ENCODE assay signal across 8 cellular contexts in the genomic region with DNA sequence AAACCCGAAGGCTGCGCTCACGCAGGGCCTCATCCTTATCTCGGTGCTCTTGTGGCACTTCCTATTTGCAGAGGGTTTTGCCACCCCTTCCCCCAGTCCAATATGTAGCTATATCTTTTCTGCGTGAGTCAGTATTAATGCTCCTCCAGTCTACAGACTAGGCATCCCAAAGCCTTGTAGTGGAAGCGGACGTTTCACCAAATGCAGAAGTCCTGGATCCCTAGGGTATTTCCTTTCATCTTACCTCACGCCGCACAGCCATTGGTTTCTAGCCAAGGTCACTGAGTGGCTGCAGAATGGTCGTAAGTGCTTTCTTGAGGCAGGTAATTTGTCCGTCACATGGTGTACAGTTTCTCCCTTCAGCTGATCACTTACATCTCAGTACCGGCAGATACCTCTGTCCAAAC. TPM values are rescaled to one million over a fixed set of nuclear protein-coding genes. Genes with fewer than 3 reads are reported as not detected.
DNase-seq lines count a peak whose midpoint lies in the region; ATAC-seq and TF ChIP-seq lines count a peak whose summit lies in the region.
"Not testable (repeated sequence)": the region's sequence is repeated elsewhere in the genome, so short reads cannot be mapped to it uniquely, and the experiment has no call there.

No MANE protein-coding gene starts in this region.

- intact Hi-C loops in activated B cell treated with CpG ODN at 0.5 μM for 24 hours (cut with micrococcal nuclease): loop anchor here (1.0 to 5.0 kb wide), 5 partner anchors 29 to 562 kb away; partner anchors contain the start of genes CCNDBP1, ELL3, MFAP1 and SERF2
- intact Hi-C loops in dendritic cell treated with granulocyte-macrophage colony-stimulating factor and Interleukin-4, amounts not matched to agents 40 ng/mL and 50 ng/mL, for 4 days (cut with micrococcal nuclease): not testable (repeated sequence)

- peaks cover 28% of the 10 kb centered on the region for H3K79me2 ChIP-seq in parathyroid adenoma

- ATAC-seq in GM19023 (IDR thresholded peaks at IDR 0.05; ENCODE audit: unreplicated experiment): peak; percentile 11
- ATAC-seq in HG03066 (IDR thresholded peaks at IDR 0.05; ENCODE audit: low read depth, unreplicated experiment): peak; percentile 7
- peak; percentile 12 for ATAC-seq in activated B cell treated with CpG ODN at 0.5 μM for 24 hours (ENCODE audit: low read depth)

- CTCF ChIA-PET in activated B cell treated with CpG ODN at 0.5 μM for 24 hours (lab: Charles Lee): interaction anchor here (1.5 to 1.6 kb wide), 2 partner anchors 24 to 30 kb away, joined by 5 read pairs; partner anchors contain the start of gene ELL3

- peak overlapping the region; percentile 78 for H2AFZ ChIP-seq in parathyroid adenoma

- not testable (repeated sequence) for H3K27me3 Mint-ChIP-seq in activated B cell treated with CpG ODN at 0.5 μM for 24 hours; dendritic cell treated with granulocyte-macrophage colony-stimulating factor and Interleukin-4, amounts not matched to agents 40 ng/mL and 50 ng/mL, for 4 days

- DNase-seq in A172 (ENCODE audit: low spot score) (peak; percentile 38), NCI-H526 (lab: John Stamatoyannopoulos, UW) (peak; percentile 27 to 52), iPS-NIHi11 (ENCODE audit: low spot score) (peak; percentile 11)
- DNase-seq in activated B cell treated with CpG ODN at 0.5 μM for 24 hours: not testable (repeated sequence)

- H3K9me3 Mint-ChIP-seq in activated B cell treated with CpG ODN at 0.5 μM for 24 hours; dendritic cell treated with granulocyte-macrophage colony-stimulating factor and Interleukin-4, amounts not matched to agents 40 ng/mL and 50 ng/mL, for 4 days: not testable (repeated sequence)

- H3K4me1 ChIP-seq in parathyroid adenoma: not testable (repeated sequence)

- H3K27ac ChIP-seq in parathyroid adenoma: peak overlapping the region; percentile 84

- H3K9me3 ChIP-seq in parathyroid adenoma (ENCODE audit: control insufficient read depth, low read length): not testable (repeated sequence)

- H3K4me3 Mint-ChIP-seq in activated B cell treated with CpG ODN at 0.5 μM for 24 hours: peak overlapping the region; percentile 94
- H3K4me3 Mint-ChIP-seq in dendritic cell treated with granulocyte-macrophage colony-stimulating factor and Interleukin-4, amounts not matched to agents 40 ng/mL and 50 ng/mL, for 4 days: peak overlapping the region; percentile 89

- peak overlapping the region; percentile 97 for H3K27ac Mint-ChIP-seq in activated B cell treated with CpG ODN at 0.5 μM for 24 hours
- peak overlapping the region; percentile 99 for H3K27ac Mint-ChIP-seq in dendritic cell treated with granulocyte-macrophage colony-stimulating factor and Interleukin-4, amounts not matched to agents 40 ng/mL and 50 ng/mL, for 4 days

- H3K9ac ChIP-seq in parathyroid adenoma: not testable (repeated sequence)

- peak overlapping the region; percentile 77 for H3K4me3 ChIP-seq in parathyroid adenoma (ENCODE audit: low read depth, low read length)

- H3K36me3 Mint-ChIP-seq in activated B cell treated with CpG ODN at 0.5 μM for 24 hours (ENCODE audit: low read depth): peaks cover 24% of the 10 kb centered on the region
- H3K36me3 Mint-ChIP-seq in dendritic cell treated with granulocyte-macrophage colony-stimulating factor and Interleukin-4, amounts not matched to agents 40 ng/mL and 50 ng/mL, for 4 days (ENCODE audit: low read depth): peaks cover 51% of the 10 kb centered on the region

- H3K4me2 ChIP-seq in parathyroid adenoma (ENCODE audit: low read length): peak overlapping the region; percentile 72

- not testable (repeated sequence) for H3K36me3 ChIP-seq in parathyroid adenoma (ENCODE audit: control insufficient read depth, insufficient read depth, low read length)

- not testable (repeated sequence) for H3K27me3 ChIP-seq in parathyroid adenoma (ENCODE audit: control insufficient read depth, insufficient read depth, low read length)

- TF ChIP-seq CTCF in activated B cell treated with CpG ODN at 0.5 μM for 24 hours (IDR thresholded peaks at IDR 0.05); parathyroid adenoma (IDR thresholded peaks at IDR 0.05): not testable (repeated sequence)

- POLR2A ChIA-PET in activated B cell treated with CpG ODN at 0.5 μM for 24 hours (lab: Charles Lee): interaction anchor here (0.7 to 6.1 kb wide), 7 partner anchors 8 to 80 kb away, joined by 3 to 107 read pairs (median 5); partner anchors contain the start of genes ELL3, HYPK, SERF2 and SERINC4

- peaks cover 64% of the 10 kb centered on the region for H3K4me1 Mint-ChIP-seq in activated B cell treated with CpG ODN at 0.5 μM for 24 hours
- peaks cover 35% of the 10 kb centered on the region for H3K4me1 Mint-ChIP-seq in dendritic cell treated with granulocyte-macrophage colony-stimulating factor and Interleukin-4, amounts not matched to agents 40 ng/mL and 50 ng/mL, for 4 days (ENCODE audit: low read depth)

RNA-seq across cellular contexts. Expression of gene PDIA3, which starts 0.7 kb away (rescaled TPM):
- 187 and 217 TPM in 2 replicates for total RNA-seq in A172 (2014; rRNA removed; shearing (Covaris generic))
- total RNA-seq in activated B cell treated with CpG ODN at 0.5 μM for 24 hours: 179 and 194 TPM in 2 replicates

RNA-seq across cellular contexts. Expression of gene ELL3, which starts 29.9 kb away (rescaled TPM):
- total RNA-seq in A172 (2014; rRNA removed; shearing (Covaris generic)): 3.6 and 6.1 TPM in 2 replicates
- 95.5 and 108 TPM in 2 replicates for total RNA-seq in activated B cell treated with CpG ODN at 0.5 μM for 24 hours

RNA-seq across cellular contexts. Expression of gene SERF2, which starts 45.2 kb away (rescaled TPM):
- total RNA-seq in A172 (2014; rRNA removed; shearing (Covaris generic)): 361 and 697 TPM in 2 replicates
- total RNA-seq in activated B cell treated with CpG ODN at 0.5 μM for 24 hours: 601 and 656 TPM in 2 replicates

RNA-seq across cellular contexts. Expression of gene SERINC4, which starts 53.1 kb away (rescaled TPM):
- not detected in 2 replicates for total RNA-seq in A172 (2014; rRNA removed; shearing (Covaris generic))
- 0.11 and 0.20 TPM in 2 replicates for total RNA-seq in activated B cell treated with CpG ODN at 0.5 μM for 24 hours

RNA-seq across cellular contexts. Expression of gene CKMT1A, which starts 53.2 kb away (rescaled TPM):
- not detected in 2 replicates for total RNA-seq in A172 (2014; rRNA removed; shearing (Covaris generic))
- not detected in 2 replicates for total RNA-seq in activated B cell treated with CpG ODN at 0.5 μM for 24 hours

Comparison
In these comparisons a context has a peak if more than half of its experiments do, and no peak if none do; other contexts are left out.
1. RNA of gene ELL3, which starts 29.9 kb away (total RNA-seq): 95.5 to 108 TPM in activated B cell treated with CpG ODN at 0.5 μM for 24 hours; 3.6 to 6.1 TPM in A172; every median in the first group is over 10 times any median in the second.
2. Peak in every context shown above with its lines, with median percentiles within 50 percentile points of each other: ATAC-seq.